Comparison of ENCODE assay signal across 33 cellular contexts in genomic region chr14:71183856-71184255, GRCh38.
DNase-seq lines count a peak whose midpoint lies in the region; ATAC-seq, FAIRE-seq and TF ChIP-seq lines count a peak whose summit lies in the region.
"Had no signal": no experiment of that assay in that cellular context is flagged by ENCODE, and none has a peak within 500 bp of the region (broad histone marks: within the 10 kb centered on the region; RNA-seq: fewer than 3 reads in every experiment).

No MANE protein-coding gene starts in this region.

- no peaks in the 10 kb centered on the region for H3K79me2 ChIP-seq in astrocyte (ENCODE audit: insufficient read depth, low read length)

- no peak overlapping the region for H3K4me2 ChIP-seq in astrocyte (ENCODE audit: low read length)

- no peak for FAIRE-seq in astrocyte (lab: Jason Lieb, UNC)
- FAIRE-seq: GM12891, HepG2, pancreas had no signal

- H3K4me3 Mint-ChIP-seq in astrocyte (ENCODE audit: unreplicated experiment): no peak overlapping the region
- no peak overlapping the region for H3K4me3 Mint-ChIP-seq in glutamatergic neuron (ENCODE audit: unreplicated experiment)
- H3K4me3 Mint-ChIP-seq: activated CD4-positive, alpha-beta T cell treated with anti-CD3 and anti-CD28 coated beads, Interleukin-2, amount 10 ng/mL, durations not matched to agents 7 days and 5 days; activated CD8-positive, alpha-beta memory T cell treated with anti-CD3 and anti-CD28 coated beads, Interleukin-2, amount 10 ng/mL, durations not matched to agents 7 days and 5 days; activated T-cell treated with anti-CD3 and anti-CD28 coated beads, Interleukin-2, amount 50 U/mL, for 72 hours; nephron; stimulated activated effector memory CD8-positive, alpha-beta T cell treated with anti-CD3 and anti-CD28 coated beads, Interleukin-12 subunit alpha, Interleukin-12 subunit beta, amount 100 ng/mL, for 72 hours had no signal

- H3K36me3 Mint-ChIP-seq in astrocyte (ENCODE audit: low read depth, unreplicated experiment) (no peaks in the 10 kb centered on the region), glutamatergic neuron (ENCODE audit: unreplicated experiment) (no peaks in the 10 kb centered on the region)
- H3K36me3 Mint-ChIP-seq: activated CD8-positive, alpha-beta memory T cell treated with anti-CD3 and anti-CD28 coated beads, Interleukin-2, amount 10 ng/mL, durations not matched to agents 7 days and 5 days; stimulated activated effector memory CD8-positive, alpha-beta T cell treated with anti-CD3 and anti-CD28 coated beads, Interleukin-12 subunit alpha, Interleukin-12 subunit beta, amount 100 ng/mL, for 72 hours had no signal

- DNase-seq in DMS 273 (lab: John Stamatoyannopoulos, UW; ENCODE audit: unreplicated experiment): peak; percentile 88
- DNase-seq in NCI-H1092 (lab: John Stamatoyannopoulos, UW): peak; percentile 89
- DNase-seq in NCI-H2171 treated with DMSO at 0.1 percent for 48 hours (lab: John Stamatoyannopoulos, UW): peak; percentile 88
- DNase-seq in astrocyte (ENCODE audit: low read depth): no peak
- no peak for DNase-seq in glutamatergic neuron
- DNase-seq in Right ventricle myocardium inferior (ENCODE audit: missing footprints): no peak
- DNase-seq: activated CD4-positive, alpha-beta T cell treated with anti-CD3 and anti-CD28 coated beads, Interleukin-2, amount 10 ng/mL, durations not matched to agents 7 days and 5 days; activated CD8-positive, alpha-beta memory T cell treated with anti-CD3 and anti-CD28 coated beads, Interleukin-2, amount 10 ng/mL, durations not matched to agents 7 days and 5 days; activated naive CD4-positive, alpha-beta T cell treated with anti-CD3 and anti-CD28 coated beads, Interleukin-2, amount 50 U/mL, for 16 hours; activated T-cell treated with anti-CD3 and anti-CD28 coated beads, Interleukin-2, amount 50 U/mL, for 72 hours; caudate nucleus; DND-41; dorsolateral prefrontal cortex; HCEC 1CT; kidney glomerular epithelial cell; mucosa of descending colon; NCI-H1436; NCI-H510A treated with DMSO at 0.1 percent for 48 hours; pancreas; right cardiac atrium; spleen; stimulated activated CD4-positive, alpha-beta T cell treated with anti-CD3 and anti-CD28 coated beads, Interleukin-2, amount 100 ng/mL, for 48 hours had no signal

- ATAC-seq in activated CD4-positive, CD25-positive, alpha-beta regulatory T cell treated with anti-CD3 and anti-CD28 coated beads, Interleukin-2, amount 50 U/mL, for 24 hours: no peak
- ATAC-seq in Right ventricle myocardium inferior (no peak), HG02610 (IDR thresholded peaks at IDR 0.05; ENCODE audit: unreplicated experiment) (no peak)
- ATAC-seq: activated CD8-positive, alpha-beta memory T cell treated with anti-CD3 and anti-CD28 coated beads, Interleukin-2, amount 10 ng/mL, durations not matched to agents 7 days and 5 days; activated T-cell treated with anti-CD3 and anti-CD28 coated beads, Interleukin-2, amount 50 U/mL, for 72 hours; HepG2; mucosa of descending colon; right cardiac atrium; stimulated activated effector memory CD8-positive, alpha-beta T cell treated with anti-CD3 and anti-CD28 coated beads, Interleukin-12 subunit alpha, Interleukin-12 subunit beta, amount 100 ng/mL, for 72 hours had no signal

- H3K9me3 ChIP-seq in astrocyte (ENCODE audit: insufficient read depth, low read depth, low read length): no peaks in the 10 kb centered on the region
- H3K9me3 ChIP-seq: mucosa of descending colon, pancreas, suprapubic skin had no signal

- H2AFZ ChIP-seq in astrocyte (ENCODE audit: low read depth, low read length): no peak overlapping the region

- no peaks in the 10 kb centered on the region for H3K27me3 ChIP-seq in astrocyte (ENCODE audit: insufficient read depth, low read length)
- H3K27me3 ChIP-seq: dorsolateral prefrontal cortex, pancreas, spleen had no signal

- no peak overlapping the region for H3K4me3 ChIP-seq in astrocyte (ENCODE audit: insufficient read depth, low read depth, low read length)
- H3K4me3 ChIP-seq: dorsolateral prefrontal cortex, lung, mucosa of descending colon, pancreas, spleen, suprapubic skin had no signal

- no peaks in the 10 kb centered on the region for H3K9me3 Mint-ChIP-seq in astrocyte (ENCODE audit: unreplicated experiment)
- H3K9me3 Mint-ChIP-seq in glutamatergic neuron (ENCODE audit: unreplicated experiment): no peaks in the 10 kb centered on the region
- H3K9me3 Mint-ChIP-seq: activated CD4-positive, alpha-beta T cell treated with anti-CD3 and anti-CD28 coated beads, Interleukin-2, amount 10 ng/mL, durations not matched to agents 7 days and 5 days; activated T-cell treated with anti-CD3 and anti-CD28 coated beads, Interleukin-2, amount 50 U/mL, for 72 hours had no signal

- H3K4me1 Mint-ChIP-seq in astrocyte (ENCODE audit: low read depth, unreplicated experiment) (peaks cover 8% of the 10 kb centered on the region), glutamatergic neuron (ENCODE audit: low read depth, unreplicated experiment) (peaks cover 8% of the 10 kb centered on the region)
- H3K4me1 Mint-ChIP-seq: activated CD4-positive, alpha-beta T cell treated with anti-CD3 and anti-CD28 coated beads, Interleukin-2, amount 10 ng/mL, durations not matched to agents 7 days and 5 days; activated CD8-positive, alpha-beta memory T cell treated with anti-CD3 and anti-CD28 coated beads, Interleukin-2, amount 10 ng/mL, durations not matched to agents 7 days and 5 days; stimulated activated effector memory CD8-positive, alpha-beta T cell treated with anti-CD3 and anti-CD28 coated beads, Interleukin-12 subunit alpha, Interleukin-12 subunit beta, amount 100 ng/mL, for 72 hours had no signal

- no peaks in the 10 kb centered on the region for H3K36me3 ChIP-seq in astrocyte (ENCODE audit: insufficient read depth, low read length)
- H3K36me3 ChIP-seq: pancreas, spleen, suprapubic skin had no signal

- no peaks in the 10 kb centered on the region for H3K27me3 Mint-ChIP-seq in astrocyte (ENCODE audit: low read depth, unreplicated experiment)
- no peaks in the 10 kb centered on the region for H3K27me3 Mint-ChIP-seq in glutamatergic neuron (ENCODE audit: unreplicated experiment)

- TF ChIP-seq CTCF in astrocyte (IDR thresholded peaks at IDR 0.05; ENCODE audit: insufficient read depth, low read depth, low read length): no peak
- TF ChIP-seq CTCF in glutamatergic neuron (IDR thresholded peaks at IDR 0.05; ENCODE audit: partially characterized antibody, unreplicated experiment): no peak

- no peaks in the 10 kb centered on the region for H3K4me1 ChIP-seq in astrocyte (ENCODE audit: insufficient read depth, low read length)
- H3K4me1 ChIP-seq: pancreas, spleen, suprapubic skin had no signal

- intact Hi-C loops in Right ventricle myocardium inferior (cut with DNase I): no loop called here

- H3K27ac ChIP-seq in astrocyte (ENCODE audit: low read depth, low read length): no peak overlapping the region
- H3K27ac ChIP-seq: HL-60, pancreas, RWPE1, spleen, suprapubic skin, VCaP had no signal

- no peak overlapping the region for H3K9ac ChIP-seq in astrocyte (ENCODE audit: low read length)

- H3K27ac Mint-ChIP-seq in astrocyte (ENCODE audit: unreplicated experiment) (peak overlapping the region; percentile 26), glutamatergic neuron (ENCODE audit: unreplicated experiment) (no peak overlapping the region)
- H3K27ac Mint-ChIP-seq: activated CD4-positive, alpha-beta T cell treated with anti-CD3 and anti-CD28 coated beads, Interleukin-2, amount 10 ng/mL, durations not matched to agents 7 days and 5 days; activated CD8-positive, alpha-beta memory T cell treated with anti-CD3 and anti-CD28 coated beads, Interleukin-2, amount 10 ng/mL, durations not matched to agents 7 days and 5 days; activated T-cell treated with anti-CD3 and anti-CD28 coated beads, Interleukin-2, amount 50 U/mL, for 72 hours; nephron; stimulated activated effector memory CD8-positive, alpha-beta T cell treated with anti-CD3 and anti-CD28 coated beads, Interleukin-12 subunit alpha, Interleukin-12 subunit beta, amount 100 ng/mL, for 72 hours had no signal

- H4K20me1 ChIP-seq in astrocyte (ENCODE audit: insufficient read depth, low read length): no peaks in the 10 kb centered on the region

Comparison
In these comparisons a context has a peak if more than half of its experiments do, and no peak if none do; other contexts are left out.
1. DNase-seq: peak in DMS 273 (single experiment), NCI-H1092 (single experiment) and NCI-H2171 treated with DMSO at 0.1 percent for 48 hours (single experiment); none in astrocyte (single experiment), glutamatergic neuron (single experiment) and Right ventricle myocardium inferior (single experiment).